1 cellular context compared by ENCODE assay signal in the genomic region with DNA sequence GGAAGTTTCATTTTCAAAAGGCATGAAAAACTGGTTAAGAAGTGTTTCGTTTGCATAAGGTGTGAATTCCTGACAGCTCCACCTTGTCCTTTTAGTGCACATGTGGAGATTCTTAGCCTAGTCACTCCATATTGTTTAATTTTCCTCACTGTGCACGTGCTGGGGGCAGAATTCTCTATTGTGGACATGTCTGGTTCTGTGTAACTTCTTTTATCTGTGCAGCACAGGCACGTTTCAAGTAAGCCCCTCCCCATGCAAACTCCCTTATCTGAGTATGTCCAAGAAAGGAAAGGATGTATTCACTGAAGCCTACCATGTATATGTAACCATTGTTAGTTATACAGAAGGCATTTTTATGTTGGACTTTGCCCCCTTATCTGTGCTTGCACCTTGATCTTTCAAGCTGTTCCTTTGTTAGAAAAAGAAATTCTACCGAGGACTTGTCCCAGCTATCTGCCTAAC.
TF ChIP-seq lines count a peak whose summit lies in the region.

No MANE protein-coding gene starts in this region.

TF ChIP-seq in K562, 482 proteins besides CTCF, POLR2A, EP300 and RAD21 (continued from another document and continues in another):
- TF ChIP-seq, protein P1, sequence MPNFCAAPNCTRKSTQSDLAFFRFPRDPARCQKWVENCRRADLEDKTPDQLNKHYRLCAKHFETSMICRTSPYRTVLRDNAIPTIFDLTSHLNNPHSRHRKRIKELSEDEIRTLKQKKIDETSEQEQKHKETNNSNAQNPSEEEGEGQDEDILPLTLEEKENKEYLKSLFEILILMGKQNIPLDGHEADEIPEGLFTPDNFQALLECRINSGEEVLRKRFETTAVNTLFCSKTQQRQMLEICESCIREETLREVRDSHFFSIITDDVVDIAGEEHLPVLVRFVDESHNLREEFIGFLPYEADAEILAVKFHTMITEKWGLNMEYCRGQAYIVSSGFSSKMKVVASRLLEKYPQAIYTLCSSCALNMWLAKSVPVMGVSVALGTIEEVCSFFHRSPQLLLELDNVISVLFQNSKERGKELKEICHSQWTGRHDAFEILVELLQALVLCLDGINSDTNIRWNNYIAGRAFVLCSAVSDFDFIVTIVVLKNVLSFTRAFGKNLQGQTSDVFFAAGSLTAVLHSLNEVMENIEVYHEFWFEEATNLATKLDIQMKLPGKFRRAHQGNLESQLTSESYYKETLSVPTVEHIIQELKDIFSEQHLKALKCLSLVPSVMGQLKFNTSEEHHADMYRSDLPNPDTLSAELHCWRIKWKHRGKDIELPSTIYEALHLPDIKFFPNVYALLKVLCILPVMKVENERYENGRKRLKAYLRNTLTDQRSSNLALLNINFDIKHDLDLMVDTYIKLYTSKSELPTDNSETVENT (CRISPR knock-in tag; IDR thresholded peaks at IDR 0.05), result no peak
- TF ChIP-seq RBM15 (IDR thresholded peaks at IDR 0.05; ENCODE audit: insufficient read depth, low read length) (no peak), ZNF561 (CRISPR knock-in tag; conservative IDR thresholded peaks at IDR 0.05) (no peak), GABPB1 (CRISPR knock-in tag; IDR thresholded peaks at IDR 0.05) (no peak), SLC30A9 (CRISPR knock-in tag; IDR thresholded peaks at IDR 0.05) (no peak), GABPA (tag; conservative IDR thresholded peaks at IDR 0.05; ENCODE audit: low read depth) (no peak), ZNF830 (CRISPR knock-in tag; IDR thresholded peaks at IDR 0.05) (no peak), PTRF (tag; IDR thresholded peaks at IDR 0.05) (no peak), FOXJ3 (CRISPR knock-in tag; IDR thresholded peaks at IDR 0.05) (no peak), MTF1 (CRISPR knock-in tag; IDR thresholded peaks at IDR 0.05; ENCODE audit: borderline replicate concordance) (no peak), SP2 (IDR thresholded peaks at IDR 0.05; ENCODE audit: extremely low read depth, low read depth, low read length, poor library complexity, severe bottlenecking) (no peak), ASH1L (IDR thresholded peaks at IDR 0.05; ENCODE audit: borderline replicate concordance, low read depth, partially characterized antibody) (no peak), HLTF (IDR thresholded peaks at IDR 0.05) (no peak), YY1 (IDR thresholded peaks at IDR 0.05; ENCODE audit: borderline replicate concordance in 1 of 3, control insufficient read depth in 1 of 3, extremely low read depth in 1 of 3, insufficient read depth in 3 of 3, insufficient read length in 1 of 3, insufficient replicate concordance in 2 of 3, low read depth in 1 of 3, low read length in 2 of 3) (no peak), CREB1 (IDR thresholded peaks at IDR 0.05) (no peak; the same call in 1 of the 2 replicates), CREB1 (CRISPR knock-in tag; IDR thresholded peaks at IDR 0.05) (no peak), RBM34 (IDR thresholded peaks at IDR 0.05; ENCODE audit: borderline replicate concordance, insufficient read depth, low read length) (no peak), TRIM24 (IDR thresholded peaks at IDR 0.05) (peak; percentile 76 to 82), CBFA2T2 (conservative IDR thresholded peaks at IDR 0.05) (peak; percentile 93), ZNF699 (CRISPR knock-in tag; IDR thresholded peaks at IDR 0.05; ENCODE audit: insufficient replicate concordance) (no peak), MYC (IDR thresholded peaks at IDR 0.05; ENCODE audit: low read depth, low read length) (no peak; the same call in 1 of the 2 replicates), MYC (CRISPR knock-in tag; IDR thresholded peaks at IDR 0.05; ENCODE audit: borderline replicate concordance, low read depth) (no peak), FUS (optimal IDR thresholded peaks at IDR 0.05; ENCODE audit: low read depth, low read length) (no peak), NFIX (CRISPR knock-in tag; IDR thresholded peaks at IDR 0.05; ENCODE audit: low read depth) (no peak), ZNF175 (CRISPR knock-in tag; IDR thresholded peaks at IDR 0.05; ENCODE audit: low read depth) (0 out of 2 replicates have a peak, but pooled peaks have one; percentile 33), DACH1 (IDR thresholded peaks at IDR 0.05; ENCODE audit: partially characterized antibody) (no peak), ZNF589 (CRISPR knock-in tag; IDR thresholded peaks at IDR 0.05; ENCODE audit: low read depth) (no peak), XRCC4 (IDR thresholded peaks at IDR 0.05; ENCODE audit: extremely low read depth, insufficient read depth, insufficient read length) (no peak), RFX5 (IDR thresholded peaks at IDR 0.05; ENCODE audit: low read depth, low read length) (no peak), SMAD1 (IDR thresholded peaks at IDR 0.05; ENCODE audit: low read depth, low read length, partially characterized antibody) (no peak), ZNF184 (CRISPR knock-in tag; IDR thresholded peaks at IDR 0.05) (no peak), PML (IDR thresholded peaks at IDR 0.05; ENCODE audit: low read length) (peak; percentile 75), ZNF311 (CRISPR knock-in tag; IDR thresholded peaks at IDR 0.05) (0 out of 2 replicates have a peak, but pooled peaks have one; percentile 27), HDAC8 (tag; IDR thresholded peaks at IDR 0.05) (no peak), PRPF4 (IDR thresholded peaks at IDR 0.05; ENCODE audit: insufficient read depth, low read depth, low read length, poor library complexity, severe bottlenecking) (no peak), TCF7 (IDR thresholded peaks at IDR 0.05; ENCODE audit: borderline replicate concordance) (no peak), ZNF507 (tag; conservative IDR thresholded peaks at IDR 0.05) (no peak), ZNF253 (CRISPR knock-in tag; conservative IDR thresholded peaks at IDR 0.05) (no peak), RUNX1 (IDR thresholded peaks at IDR 0.05; ENCODE audit: low read depth) (no peak)
- TF ChIP-seq, protein P2, sequence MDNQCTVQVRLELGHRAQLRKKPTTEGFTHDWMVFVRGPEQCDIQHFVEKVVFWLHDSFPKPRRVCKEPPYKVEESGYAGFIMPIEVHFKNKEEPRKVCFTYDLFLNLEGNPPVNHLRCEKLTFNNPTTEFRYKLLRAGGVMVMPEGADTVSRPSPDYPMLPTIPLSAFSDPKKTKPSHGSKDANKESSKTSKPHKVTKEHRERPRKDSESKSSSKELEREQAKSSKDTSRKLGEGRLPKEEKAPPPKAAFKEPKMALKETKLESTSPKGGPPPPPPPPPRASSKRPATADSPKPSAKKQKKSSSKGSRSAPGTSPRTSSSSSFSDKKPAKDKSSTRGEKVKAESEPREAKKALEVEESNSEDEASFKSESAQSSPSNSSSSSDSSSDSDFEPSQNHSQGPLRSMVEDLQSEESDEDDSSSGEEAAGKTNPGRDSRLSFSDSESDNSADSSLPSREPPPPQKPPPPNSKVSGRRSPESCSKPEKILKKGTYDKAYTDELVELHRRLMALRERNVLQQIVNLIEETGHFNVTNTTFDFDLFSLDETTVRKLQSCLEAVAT (IDR thresholded peaks at IDR 0.05), result no peak
- TF ChIP-seq, protein P3, sequence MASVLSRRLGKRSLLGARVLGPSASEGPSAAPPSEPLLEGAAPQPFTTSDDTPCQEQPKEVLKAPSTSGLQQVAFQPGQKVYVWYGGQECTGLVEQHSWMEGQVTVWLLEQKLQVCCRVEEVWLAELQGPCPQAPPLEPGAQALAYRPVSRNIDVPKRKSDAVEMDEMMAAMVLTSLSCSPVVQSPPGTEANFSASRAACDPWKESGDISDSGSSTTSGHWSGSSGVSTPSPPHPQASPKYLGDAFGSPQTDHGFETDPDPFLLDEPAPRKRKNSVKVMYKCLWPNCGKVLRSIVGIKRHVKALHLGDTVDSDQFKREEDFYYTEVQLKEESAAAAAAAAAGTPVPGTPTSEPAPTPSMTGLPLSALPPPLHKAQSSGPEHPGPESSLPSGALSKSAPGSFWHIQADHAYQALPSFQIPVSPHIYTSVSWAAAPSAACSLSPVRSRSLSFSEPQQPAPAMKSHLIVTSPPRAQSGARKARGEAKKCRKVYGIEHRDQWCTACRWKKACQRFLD (CRISPR knock-in tag; IDR thresholded peaks at IDR 0.05), result 0 out of 2 replicates have a peak, but pooled peaks have one; percentile 23
- TF ChIP-seq, protein P4, sequence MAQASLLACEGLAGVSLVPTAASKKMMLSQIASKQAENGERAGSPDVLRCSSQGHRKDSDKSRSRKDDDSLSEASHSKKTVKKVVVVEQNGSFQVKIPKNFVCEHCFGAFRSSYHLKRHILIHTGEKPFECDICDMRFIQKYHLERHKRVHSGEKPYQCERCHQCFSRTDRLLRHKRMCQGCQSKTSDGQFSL (CRISPR knock-in tag; IDR thresholded peaks at IDR 0.05), result no peak
- TF ChIP-seq, protein P4 (tag; IDR thresholded peaks at IDR 0.05), result no peak
- TF ChIP-seq, protein P5, sequence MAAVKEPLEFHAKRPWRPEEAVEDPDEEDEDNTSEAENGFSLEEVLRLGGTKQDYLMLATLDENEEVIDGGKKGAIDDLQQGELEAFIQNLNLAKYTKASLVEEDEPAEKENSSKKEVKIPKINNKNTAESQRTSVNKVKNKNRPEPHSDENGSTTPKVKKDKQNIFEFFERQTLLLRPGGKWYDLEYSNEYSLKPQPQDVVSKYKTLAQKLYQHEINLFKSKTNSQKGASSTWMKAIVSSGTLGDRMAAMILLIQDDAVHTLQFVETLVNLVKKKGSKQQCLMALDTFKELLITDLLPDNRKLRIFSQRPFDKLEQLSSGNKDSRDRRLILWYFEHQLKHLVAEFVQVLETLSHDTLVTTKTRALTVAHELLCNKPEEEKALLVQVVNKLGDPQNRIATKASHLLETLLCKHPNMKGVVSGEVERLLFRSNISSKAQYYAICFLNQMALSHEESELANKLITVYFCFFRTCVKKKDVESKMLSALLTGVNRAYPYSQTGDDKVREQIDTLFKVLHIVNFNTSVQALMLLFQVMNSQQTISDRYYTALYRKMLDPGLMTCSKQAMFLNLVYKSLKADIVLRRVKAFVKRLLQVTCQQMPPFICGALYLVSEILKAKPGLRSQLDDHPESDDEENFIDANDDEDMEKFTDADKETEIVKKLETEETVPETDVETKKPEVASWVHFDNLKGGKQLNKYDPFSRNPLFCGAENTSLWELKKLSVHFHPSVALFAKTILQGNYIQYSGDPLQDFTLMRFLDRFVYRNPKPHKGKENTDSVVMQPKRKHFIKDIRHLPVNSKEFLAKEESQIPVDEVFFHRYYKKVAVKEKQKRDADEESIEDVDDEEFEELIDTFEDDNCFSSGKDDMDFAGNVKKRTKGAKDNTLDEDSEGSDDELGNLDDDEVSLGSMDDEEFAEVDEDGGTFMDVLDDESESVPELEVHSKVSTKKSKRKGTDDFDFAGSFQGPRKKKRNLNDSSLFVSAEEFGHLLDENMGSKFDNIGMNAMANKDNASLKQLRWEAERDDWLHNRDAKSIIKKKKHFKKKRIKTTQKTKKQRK (IDR thresholded peaks at IDR 0.05; ENCODE audit: borderline replicate concordance, low read depth, low read length), result no peak
- TF ChIP-seq, protein P6, sequence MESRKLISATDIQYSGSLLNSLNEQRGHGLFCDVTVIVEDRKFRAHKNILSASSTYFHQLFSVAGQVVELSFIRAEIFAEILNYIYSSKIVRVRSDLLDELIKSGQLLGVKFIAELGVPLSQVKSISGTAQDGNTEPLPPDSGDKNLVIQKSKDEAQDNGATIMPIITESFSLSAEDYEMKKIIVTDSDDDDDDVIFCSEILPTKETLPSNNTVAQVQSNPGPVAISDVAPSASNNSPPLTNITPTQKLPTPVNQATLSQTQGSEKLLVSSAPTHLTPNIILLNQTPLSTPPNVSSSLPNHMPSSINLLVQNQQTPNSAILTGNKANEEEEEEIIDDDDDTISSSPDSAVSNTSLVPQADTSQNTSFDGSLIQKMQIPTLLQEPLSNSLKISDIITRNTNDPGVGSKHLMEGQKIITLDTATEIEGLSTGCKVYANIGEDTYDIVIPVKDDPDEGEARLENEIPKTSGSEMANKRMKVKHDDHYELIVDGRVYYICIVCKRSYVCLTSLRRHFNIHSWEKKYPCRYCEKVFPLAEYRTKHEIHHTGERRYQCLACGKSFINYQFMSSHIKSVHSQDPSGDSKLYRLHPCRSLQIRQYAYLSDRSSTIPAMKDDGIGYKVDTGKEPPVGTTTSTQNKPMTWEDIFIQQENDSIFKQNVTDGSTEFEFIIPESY (CRISPR knock-in tag; IDR thresholded peaks at IDR 0.05), result no peak
- TF ChIP-seq, protein P7, sequence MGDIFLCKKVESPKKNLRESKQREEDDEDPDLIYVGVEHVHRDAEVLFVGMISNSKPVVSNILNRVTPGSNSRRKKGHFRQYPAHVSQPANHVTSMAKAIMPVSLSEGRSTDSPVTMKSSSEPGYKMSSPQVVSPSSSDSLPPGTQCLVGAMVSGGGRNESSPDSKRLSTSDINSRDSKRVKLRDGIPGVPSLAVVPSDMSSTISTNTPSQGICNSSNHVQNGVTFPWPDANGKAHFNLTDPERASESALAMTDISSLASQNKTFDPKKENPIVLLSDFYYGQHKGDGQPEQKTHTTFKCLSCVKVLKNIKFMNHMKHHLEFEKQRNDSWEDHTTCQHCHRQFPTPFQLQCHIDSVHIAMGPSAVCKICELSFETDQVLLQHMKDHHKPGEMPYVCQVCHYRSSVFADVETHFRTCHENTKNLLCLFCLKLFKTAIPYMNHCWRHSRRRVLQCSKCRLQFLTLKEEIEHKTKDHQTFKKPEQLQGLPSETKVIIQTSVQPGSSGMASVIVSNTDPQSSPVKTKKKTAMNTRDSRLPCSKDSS (IDR thresholded peaks at IDR 0.05; ENCODE audit: low read depth, partially characterized antibody), result no peak
- TF ChIP-seq, protein P8, sequence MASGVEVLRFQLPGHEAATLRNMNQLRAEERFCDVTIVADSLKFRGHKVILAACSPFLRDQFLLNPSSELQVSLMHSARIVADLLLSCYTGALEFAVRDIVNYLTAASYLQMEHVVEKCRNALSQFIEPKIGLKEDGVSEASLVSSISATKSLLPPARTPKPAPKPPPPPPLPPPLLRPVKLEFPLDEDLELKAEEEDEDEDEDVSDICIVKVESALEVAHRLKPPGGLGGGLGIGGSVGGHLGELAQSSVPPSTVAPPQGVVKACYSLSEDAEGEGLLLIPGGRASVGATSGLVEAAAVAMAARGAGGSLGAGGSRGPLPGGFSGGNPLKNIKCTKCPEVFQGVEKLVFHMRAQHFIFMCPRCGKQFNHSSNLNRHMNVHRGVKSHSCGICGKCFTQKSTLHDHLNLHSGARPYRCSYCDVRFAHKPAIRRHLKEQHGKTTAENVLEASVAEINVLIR (CRISPR knock-in tag; IDR thresholded peaks at IDR 0.05), result no peak
- TF ChIP-seq, protein P9, sequence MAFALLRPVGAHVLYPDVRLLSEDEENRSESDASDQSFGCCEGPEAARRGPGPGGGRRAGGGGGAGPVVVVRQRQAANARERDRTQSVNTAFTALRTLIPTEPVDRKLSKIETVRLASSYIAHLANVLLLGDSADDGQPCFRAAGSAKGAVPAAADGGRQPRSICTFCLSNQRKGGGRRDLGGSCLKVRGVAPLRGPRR (CRISPR knock-in tag; IDR thresholded peaks at IDR 0.05), result no peak
- TF ChIP-seq, protein P10, sequence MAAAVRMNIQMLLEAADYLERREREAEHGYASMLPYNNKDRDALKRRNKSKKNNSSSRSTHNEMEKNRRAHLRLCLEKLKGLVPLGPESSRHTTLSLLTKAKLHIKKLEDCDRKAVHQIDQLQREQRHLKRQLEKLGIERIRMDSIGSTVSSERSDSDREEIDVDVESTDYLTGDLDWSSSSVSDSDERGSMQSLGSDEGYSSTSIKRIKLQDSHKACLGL (CRISPR knock-in tag; IDR thresholded peaks at IDR 0.05; ENCODE audit: borderline replicate concordance, poor library complexity, severe bottlenecking), result no peak
